Comparison of ENCODE assay signal across 1 cellular context in genomic region chr16:27107185-27107592, GRCh38.
TF ChIP-seq lines count a peak whose summit lies in the region.

No MANE protein-coding gene starts in this region.

TF ChIP-seq in GM23338, 12 proteins besides CTCF, POLR2A, EP300 and RAD21 (continued from another document):
- TF ChIP-seq EZH2 (IDR thresholded peaks at IDR 0.05; ENCODE audit: low read depth, unreplicated experiment) (no peak), EZH2phosphoT487 (IDR thresholded peaks at IDR 0.05; ENCODE audit: unreplicated experiment) (no peak), ZNF114 (CRISPR knock-in tag; IDR thresholded peaks at IDR 0.05) (no peak), JUNB (IDR thresholded peaks at IDR 0.05; ENCODE audit: unreplicated experiment) (no peak), STAT1 (IDR thresholded peaks at IDR 0.05; ENCODE audit: unreplicated experiment) (no peak), REST (IDR thresholded peaks at IDR 0.05; ENCODE audit: unreplicated experiment) (no peak), ETS1 (IDR thresholded peaks at IDR 0.05) (no peak)
TF ChIP-seq in GM23338: peak in this region for 0.
